In the genomic region with DNA sequence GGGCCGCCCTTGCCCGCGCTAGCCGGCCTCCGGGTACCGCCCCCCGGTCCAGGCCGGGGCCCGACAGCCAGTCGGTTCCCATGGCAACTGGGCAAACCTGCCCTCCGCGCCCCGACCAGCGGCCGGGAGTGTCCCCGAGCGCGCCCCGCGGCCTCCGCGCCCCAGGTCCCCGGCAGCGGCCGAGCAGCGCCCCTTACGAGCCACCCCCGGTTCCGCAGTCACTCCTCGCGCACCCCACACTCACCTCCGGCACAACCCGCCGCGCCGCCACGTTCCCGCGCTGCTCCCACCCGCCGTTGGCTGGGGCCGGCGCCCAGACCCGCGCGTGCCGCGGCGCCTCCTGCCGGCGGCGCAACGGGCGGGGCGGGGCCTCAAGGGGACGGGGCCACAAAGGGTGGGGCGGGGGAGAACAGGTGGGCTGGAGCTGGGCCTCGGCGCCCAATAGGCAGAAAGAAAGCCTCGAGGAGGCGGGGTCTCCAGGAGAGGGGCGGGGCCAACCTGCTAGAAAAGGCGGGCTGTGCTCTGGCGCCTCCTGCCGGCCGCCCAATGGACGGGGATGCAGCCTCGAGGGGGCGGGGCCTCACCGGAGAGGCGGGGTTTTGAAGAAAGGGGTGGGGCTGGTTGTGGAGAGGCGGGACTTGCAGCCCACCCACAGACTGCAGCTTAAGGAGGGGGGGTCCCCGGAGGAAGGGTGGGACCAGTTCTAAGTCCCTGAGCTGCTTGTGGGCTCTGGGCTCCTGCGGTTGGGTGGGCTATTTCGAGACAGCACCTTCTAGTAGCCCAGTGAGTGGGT, we compare ENCODE assay signal across 1 cellular context.
TF ChIP-seq lines count a peak whose summit lies in the region.

A gene with protein sequence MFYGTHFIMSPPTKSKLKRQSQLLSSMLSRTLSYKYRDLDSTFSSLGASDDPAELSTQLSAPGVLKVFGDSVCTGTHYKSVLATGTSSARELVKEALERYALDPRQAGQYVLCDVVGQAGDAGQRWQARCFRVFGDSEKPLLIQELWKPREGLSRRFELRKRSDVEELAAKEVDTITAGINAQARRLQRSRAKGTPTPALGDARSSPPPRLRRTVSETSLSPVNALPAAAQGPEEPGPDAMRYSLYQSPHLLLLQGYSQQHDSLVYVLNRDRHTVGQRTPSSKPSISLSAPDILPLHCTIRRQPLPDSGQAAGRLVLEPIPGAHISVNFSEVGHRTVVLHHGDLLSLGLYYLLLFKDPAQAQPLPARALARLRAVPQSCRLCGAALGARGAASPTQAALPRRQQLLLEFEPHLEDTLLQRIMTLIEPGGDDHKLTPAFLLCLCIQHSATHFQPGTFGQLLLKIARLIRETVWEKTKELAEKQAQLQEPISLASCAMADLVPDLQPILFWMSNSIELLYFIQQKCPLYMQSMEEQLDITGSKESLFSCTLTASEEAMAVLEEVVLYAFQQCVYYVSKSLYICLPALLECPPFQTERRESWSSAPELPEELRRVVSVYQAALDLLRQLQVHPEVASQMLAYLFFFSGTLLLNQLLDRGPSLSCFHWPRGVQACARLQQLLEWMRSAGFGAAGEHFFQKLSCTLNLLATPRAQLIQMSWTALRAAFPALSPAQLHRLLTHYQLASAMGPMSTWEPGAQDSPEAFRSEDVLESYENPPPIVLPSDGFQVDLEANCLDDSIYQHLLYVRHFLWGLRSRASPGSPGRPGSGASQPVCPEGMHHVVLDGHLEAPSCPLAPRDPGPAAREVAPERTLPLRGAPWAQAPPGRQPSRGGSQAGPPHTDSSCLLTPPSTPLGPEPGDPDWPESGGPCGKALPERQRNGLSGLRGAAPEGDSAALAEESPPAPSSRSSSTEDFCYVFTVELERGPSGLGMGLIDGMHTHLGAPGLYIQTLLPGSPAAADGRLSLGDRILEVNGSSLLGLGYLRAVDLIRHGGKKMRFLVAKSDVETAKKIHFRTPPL (minus strand): TSS at position 365 of the 793 bp plus-strand sequence. CDS start 5,577 bp downstream, outside the sequence.

TF ChIP-seq in HCT116, 20 proteins besides CTCF, POLR2A, EP300 and RAD21 (continued from another document):
- TF ChIP-seq, protein P1, sequence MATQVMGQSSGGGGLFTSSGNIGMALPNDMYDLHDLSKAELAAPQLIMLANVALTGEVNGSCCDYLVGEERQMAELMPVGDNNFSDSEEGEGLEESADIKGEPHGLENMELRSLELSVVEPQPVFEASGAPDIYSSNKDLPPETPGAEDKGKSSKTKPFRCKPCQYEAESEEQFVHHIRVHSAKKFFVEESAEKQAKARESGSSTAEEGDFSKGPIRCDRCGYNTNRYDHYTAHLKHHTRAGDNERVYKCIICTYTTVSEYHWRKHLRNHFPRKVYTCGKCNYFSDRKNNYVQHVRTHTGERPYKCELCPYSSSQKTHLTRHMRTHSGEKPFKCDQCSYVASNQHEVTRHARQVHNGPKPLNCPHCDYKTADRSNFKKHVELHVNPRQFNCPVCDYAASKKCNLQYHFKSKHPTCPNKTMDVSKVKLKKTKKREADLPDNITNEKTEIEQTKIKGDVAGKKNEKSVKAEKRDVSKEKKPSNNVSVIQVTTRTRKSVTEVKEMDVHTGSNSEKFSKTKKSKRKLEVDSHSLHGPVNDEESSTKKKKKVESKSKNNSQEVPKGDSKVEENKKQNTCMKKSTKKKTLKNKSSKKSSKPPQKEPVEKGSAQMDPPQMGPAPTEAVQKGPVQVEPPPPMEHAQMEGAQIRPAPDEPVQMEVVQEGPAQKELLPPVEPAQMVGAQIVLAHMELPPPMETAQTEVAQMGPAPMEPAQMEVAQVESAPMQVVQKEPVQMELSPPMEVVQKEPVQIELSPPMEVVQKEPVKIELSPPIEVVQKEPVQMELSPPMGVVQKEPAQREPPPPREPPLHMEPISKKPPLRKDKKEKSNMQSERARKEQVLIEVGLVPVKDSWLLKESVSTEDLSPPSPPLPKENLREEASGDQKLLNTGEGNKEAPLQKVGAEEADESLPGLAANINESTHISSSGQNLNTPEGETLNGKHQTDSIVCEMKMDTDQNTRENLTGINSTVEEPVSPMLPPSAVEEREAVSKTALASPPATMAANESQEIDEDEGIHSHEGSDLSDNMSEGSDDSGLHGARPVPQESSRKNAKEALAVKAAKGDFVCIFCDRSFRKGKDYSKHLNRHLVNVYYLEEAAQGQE (IDR thresholded peaks at IDR 0.05; ENCODE audit: low read depth) = no peak
- TF ChIP-seq ZFX (IDR thresholded peaks at IDR 0.05) (0 out of 2 replicates have a peak, but pooled peaks have one; percentile 35), JUND (IDR thresholded peaks at IDR 0.05) (no peak), SIN3A (IDR thresholded peaks at IDR 0.05; ENCODE audit: low read depth) (no peak), SP1 (IDR thresholded peaks at IDR 0.05; ENCODE audit: low read depth) (peak; percentile 81), TCF7L2 (IDR thresholded peaks at IDR 0.05; ENCODE audit: borderline replicate concordance, extremely low read depth, insufficient read depth, insufficient read length) (no peak), EGR1 (IDR thresholded peaks at IDR 0.05; ENCODE audit: low read depth) (no peak)
- TF ChIP-seq, protein P2, sequence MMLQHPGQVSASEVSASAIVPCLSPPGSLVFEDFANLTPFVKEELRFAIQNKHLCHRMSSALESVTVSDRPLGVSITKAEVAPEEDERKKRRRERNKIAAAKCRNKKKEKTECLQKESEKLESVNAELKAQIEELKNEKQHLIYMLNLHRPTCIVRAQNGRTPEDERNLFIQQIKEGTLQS (IDR thresholded peaks at IDR 0.05) = no peak
- TF ChIP-seq, protein P3, sequence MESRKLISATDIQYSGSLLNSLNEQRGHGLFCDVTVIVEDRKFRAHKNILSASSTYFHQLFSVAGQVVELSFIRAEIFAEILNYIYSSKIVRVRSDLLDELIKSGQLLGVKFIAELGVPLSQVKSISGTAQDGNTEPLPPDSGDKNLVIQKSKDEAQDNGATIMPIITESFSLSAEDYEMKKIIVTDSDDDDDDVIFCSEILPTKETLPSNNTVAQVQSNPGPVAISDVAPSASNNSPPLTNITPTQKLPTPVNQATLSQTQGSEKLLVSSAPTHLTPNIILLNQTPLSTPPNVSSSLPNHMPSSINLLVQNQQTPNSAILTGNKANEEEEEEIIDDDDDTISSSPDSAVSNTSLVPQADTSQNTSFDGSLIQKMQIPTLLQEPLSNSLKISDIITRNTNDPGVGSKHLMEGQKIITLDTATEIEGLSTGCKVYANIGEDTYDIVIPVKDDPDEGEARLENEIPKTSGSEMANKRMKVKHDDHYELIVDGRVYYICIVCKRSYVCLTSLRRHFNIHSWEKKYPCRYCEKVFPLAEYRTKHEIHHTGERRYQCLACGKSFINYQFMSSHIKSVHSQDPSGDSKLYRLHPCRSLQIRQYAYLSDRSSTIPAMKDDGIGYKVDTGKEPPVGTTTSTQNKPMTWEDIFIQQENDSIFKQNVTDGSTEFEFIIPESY (IDR thresholded peaks at IDR 0.05; ENCODE audit: extremely low read depth, insufficient replicate concordance, low read length) = no peak
